21 cellular contexts compared by ENCODE assay signal in the genomic region with DNA sequence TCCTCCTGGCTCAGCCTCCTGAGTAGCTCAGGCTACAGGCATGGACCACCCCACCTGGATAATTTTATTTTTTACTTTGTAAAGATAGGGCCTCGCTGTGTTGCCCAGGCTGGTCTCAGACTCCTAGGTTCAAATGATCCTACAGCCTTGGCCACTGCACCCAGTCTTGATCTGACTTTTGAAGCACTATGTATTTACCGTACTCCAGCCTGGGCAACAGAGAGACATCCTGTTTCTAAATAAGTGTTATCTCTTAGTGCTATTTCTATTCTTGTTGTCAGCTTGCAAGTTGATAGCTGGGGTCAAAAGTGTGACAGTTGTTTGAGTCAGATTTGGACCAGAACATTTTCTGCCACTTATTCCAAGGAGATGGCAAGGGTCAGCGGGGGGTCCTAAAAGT.
"Had no signal": no experiment of that assay in that cellular context is flagged by ENCODE, and none has a peak within 500 bp of the region (broad histone marks: within the 10 kb centered on the region; RNA-seq: fewer than 3 reads in every experiment).

No MANE protein-coding gene starts in this region.

- H3K27me3 ChIP-seq: foreskin keratinocyte, neutrophil, pancreas, thyroid gland, vagina had no signal

- H3K27ac ChIP-seq: coronary artery, esophagus muscularis mucosa, foreskin keratinocyte, gastroesophageal sphincter, lower lobe of right lung, neutrophil, pancreas, sigmoid colon, stomach, thyroid gland, vagina had no signal

- DNase-seq: dermis blood vessel endothelial cell; effector memory CD4-positive, alpha-beta T cell; foreskin keratinocyte; glutamatergic neuron; lower lobe of right lung; natural killer cell; pancreas; sigmoid colon; stimulated activated CD4-positive, alpha-beta T cell treated with anti-CD3 and anti-CD28 coated beads, Interleukin-2, amount 100 ng/mL, for 24 hours; stimulated activated CD4-positive, alpha-beta T cell treated with anti-CD3 and anti-CD28 coated beads, Interleukin-4, amount 100 ng/mL, for 24 hours; stimulated activated naive CD4-positive, alpha-beta T cell treated with Interleukin-2 at 50 U/mL for 16 hours; stomach; thyroid gland; trophoblast cell had no signal

- ATAC-seq: foreskin keratinocyte; gastroesophageal sphincter; left lobe of liver; lower lobe of right lung; natural killer cell; pancreas; stimulated activated effector memory CD8-positive, alpha-beta T cell treated with anti-CD3 and anti-CD28 coated beads, Interleukin-12 subunit alpha, Interleukin-12 subunit beta, amount 100 ng/mL, for 72 hours had no signal

- H3K4me1 ChIP-seq: foreskin keratinocyte, gastroesophageal sphincter, lower lobe of right lung, pancreas, stomach, thyroid gland had no signal

- H3K4me3 ChIP-seq: coronary artery, esophagus muscularis mucosa, gastroesophageal sphincter, lower lobe of right lung, pancreas, sigmoid colon, stomach, thyroid gland, vagina had no signal

- H3K9me3 ChIP-seq: esophagus muscularis mucosa, gastroesophageal sphincter, lower lobe of right lung, neutrophil, pancreas, sigmoid colon, stomach, thyroid gland, vagina had no signal
